ENCODE assay signal across 17 cellular contexts in the genomic region with DNA sequence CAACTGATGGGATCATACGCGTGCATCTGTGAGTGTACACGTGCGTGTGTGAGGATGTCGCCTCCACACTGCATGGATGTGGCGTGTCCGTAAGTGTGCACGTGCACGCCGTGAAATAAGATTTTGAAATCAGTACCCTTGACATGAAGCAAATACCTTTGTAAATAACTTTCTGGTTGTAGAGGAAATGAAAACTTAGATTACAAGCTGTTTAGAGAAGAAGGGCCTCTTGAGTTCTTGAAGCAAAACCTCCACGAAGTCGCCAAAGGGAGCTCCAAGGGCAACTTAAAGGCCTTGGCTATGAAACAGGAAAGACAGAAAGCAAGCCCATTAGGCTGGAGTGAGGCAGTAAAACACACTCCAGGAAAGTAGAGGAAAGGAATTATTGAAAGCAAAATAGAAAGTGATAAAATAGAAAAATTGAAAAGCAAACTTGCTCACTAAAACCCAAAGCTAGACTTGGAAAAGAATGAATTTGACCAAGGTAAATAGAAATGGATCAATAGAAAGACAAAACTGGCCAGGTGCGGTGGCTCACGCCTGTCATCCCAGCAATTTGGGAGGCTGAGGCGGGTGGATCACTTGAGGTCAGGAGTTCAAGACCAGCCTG.
"Had no signal": no experiment of that assay in that cellular context is flagged by ENCODE, and none has a peak within 500 bp of the region (broad histone marks: within the 10 kb centered on the region; RNA-seq: fewer than 3 reads in every experiment).

No MANE protein-coding gene starts in this region.

- H3K27ac ChIP-seq: psoas muscle, testis had no signal

- H3K36me3 Mint-ChIP-seq: brain, mesothelial cell of epicardium had no signal

- H3K4me3 ChIP-seq: psoas muscle, testis had no signal

- H3K9me3 ChIP-seq: psoas muscle, testis had no signal

- ATAC-seq: activated CD4-positive, alpha-beta T cell treated with anti-CD3 and anti-CD28 coated beads for 36 hours; activated CD8-positive, alpha-beta T cell treated with anti-CD3 and anti-CD28 coated beads for 36 hours; effector memory CD8-positive, alpha-beta T cell; left ventricle myocardium superior; psoas muscle; stimulated activated naive CD8-positive, alpha-beta T cell treated with anti-CD3 and anti-CD28 coated beads, Interleukin-15, amount 100 ng/mL, for 72 hours; T-helper 17 cell had no signal

- DNase-seq: activated CD4-positive, alpha-beta T cell treated with anti-CD3 and anti-CD28 coated beads for 36 hours; activated CD8-positive, alpha-beta T cell treated with anti-CD3 and anti-CD28 coated beads for 36 hours; activated naive CD8-positive, alpha-beta T cell treated with anti-CD3 and anti-CD28 coated beads for 36 hours; hippocampal formation; kidney; left ventricle myocardium superior; nephron progenitor cell; psoas muscle; stimulated activated CD4-positive, alpha-beta T cell treated with anti-CD3 and anti-CD28 coated beads, Interleukin-1b, Interleukin-23, amount 100 ng/mL, for 48 hours; stimulated activated naive CD8-positive, alpha-beta T cell treated with anti-CD3 and anti-CD28 coated beads, Interleukin-15, amount 100 ng/mL, for 72 hours; T-helper 17 cell; testis had no signal

- H3K27me3 ChIP-seq: testis had no signal

- H3K27me3 Mint-ChIP-seq: central memory CD8-positive, alpha-beta T cell; effector memory CD8-positive, alpha-beta T cell; stimulated activated naive CD8-positive, alpha-beta T cell treated with anti-CD3 and anti-CD28 coated beads, Interleukin-15, amount 100 ng/mL, for 72 hours; T-helper 17 cell had no signal

- H3K27ac Mint-ChIP-seq: activated CD4-positive, alpha-beta T cell treated with anti-CD3 and anti-CD28 coated beads for 36 hours; activated naive CD8-positive, alpha-beta T cell treated with anti-CD3 and anti-CD28 coated beads for 36 hours; dendritic cell treated with granulocyte-macrophage colony-stimulating factor and Interleukin-4, amounts not matched to agents 40 ng/mL and 50 ng/mL, for 4 days; mesothelial cell of epicardium; nephron progenitor cell; stimulated activated naive CD8-positive, alpha-beta T cell treated with anti-CD3 and anti-CD28 coated beads, Interleukin-15, amount 100 ng/mL, for 72 hours; T-helper 17 cell had no signal

- H3K4me3 Mint-ChIP-seq: activated CD4-positive, alpha-beta T cell treated with anti-CD3 and anti-CD28 coated beads for 36 hours; activated naive CD8-positive, alpha-beta T cell treated with anti-CD3 and anti-CD28 coated beads for 36 hours; central memory CD8-positive, alpha-beta T cell; dendritic cell treated with granulocyte-macrophage colony-stimulating factor and Interleukin-4, amounts not matched to agents 40 ng/mL and 50 ng/mL, for 4 days; effector memory CD8-positive, alpha-beta T cell; T-helper 17 cell had no signal

- H3K9me3 Mint-ChIP-seq: dendritic cell treated with granulocyte-macrophage colony-stimulating factor and Interleukin-4, amounts not matched to agents 40 ng/mL and 50 ng/mL, for 4 days; mesothelial cell of epicardium had no signal

- H3K4me1 Mint-ChIP-seq: T-helper 17 cell had no signal
